ENCODE assay signal across 10 cellular contexts in the genomic region with DNA sequence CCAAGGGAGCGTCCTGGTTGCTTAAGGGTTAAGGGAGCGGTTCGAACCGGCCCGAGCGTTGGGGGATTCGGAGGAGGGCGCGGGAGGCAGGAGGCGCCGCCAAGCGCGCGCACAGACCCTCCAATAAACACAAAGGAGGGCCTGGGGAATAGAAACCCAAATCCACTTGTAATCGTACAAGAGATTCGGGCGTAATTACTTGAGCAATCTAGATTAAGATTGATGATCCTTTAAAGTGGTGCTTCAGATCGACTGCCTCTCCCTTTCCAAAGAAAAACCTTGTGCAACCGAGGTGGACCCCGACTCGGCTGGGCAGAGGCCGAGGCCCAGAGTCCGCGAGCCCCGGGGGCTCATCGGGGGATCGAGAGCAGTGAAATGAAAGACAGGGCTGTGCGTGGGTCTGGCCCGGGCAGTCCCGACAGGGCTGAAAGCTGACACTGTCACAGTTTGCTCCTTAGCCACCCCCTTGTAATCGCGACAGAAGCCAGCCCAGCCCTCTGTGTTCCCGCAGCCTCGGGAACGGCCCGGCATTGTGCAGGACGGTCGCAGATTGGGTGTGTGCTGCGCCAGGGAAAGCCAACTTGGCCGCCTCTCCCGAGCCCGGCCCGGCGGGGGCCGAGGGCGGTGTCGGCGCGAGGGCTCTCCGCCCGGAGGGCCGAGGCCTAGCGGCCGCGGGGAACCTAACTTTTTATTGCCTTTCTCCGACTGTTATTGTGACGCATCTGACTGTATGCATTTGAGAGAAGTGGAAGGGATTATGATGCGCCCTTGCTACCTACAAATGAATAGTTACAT. TPM values are rescaled to one million over a fixed set of nuclear protein-coding genes. Genes with fewer than 3 reads are reported as not detected.
DNase-seq lines count a peak whose midpoint lies in the region; ATAC-seq and TF ChIP-seq lines count a peak whose summit lies in the region.
"Had no signal": no experiment of that assay in that cellular context is flagged by ENCODE, and none has a peak within 500 bp of the region (broad histone marks: within the 10 kb centered on the region; RNA-seq: fewer than 3 reads in every experiment).

No MANE protein-coding gene starts in this region.

- peaks cover 14% of the 10 kb centered on the region for H3K9me3 Mint-ChIP-seq in stimulated activated naive CD8-positive, alpha-beta T cell treated with anti-CD3 and anti-CD28 coated beads, Interleukin-15, Interleukin-2, amounts not matched to agents 100 ng/mL and 50 ng/mL, for 24 hours
- no peaks in the 10 kb centered on the region for H3K9me3 Mint-ChIP-seq in natural killer cell

- H3K36me3 Mint-ChIP-seq in stimulated activated naive CD8-positive, alpha-beta T cell treated with anti-CD3 and anti-CD28 coated beads, Interleukin-15, Interleukin-2, amounts not matched to agents 100 ng/mL and 50 ng/mL, for 24 hours (ENCODE audit: low read depth): peaks cover 12% of the 10 kb centered on the region
- peaks cover 7% of the 10 kb centered on the region for H3K36me3 Mint-ChIP-seq in natural killer cell
- H3K36me3 Mint-ChIP-seq: CD4-positive, CD25-positive, alpha-beta regulatory T cell had no signal

- intact Hi-C loops in natural killer cell (cut with micrococcal nuclease): no loop called here

- H3K4me3 ChIP-seq in fibroblast of the aortic adventitia (ENCODE audit: low read depth, low read length): peak overlapping the region; percentile 50

- peaks cover 18% of the 10 kb centered on the region for H3K4me1 Mint-ChIP-seq in stimulated activated naive CD8-positive, alpha-beta T cell treated with anti-CD3 and anti-CD28 coated beads, Interleukin-15, Interleukin-2, amounts not matched to agents 100 ng/mL and 50 ng/mL, for 24 hours (ENCODE audit: low read depth)
- H3K4me1 Mint-ChIP-seq in natural killer cell: peaks cover 23 to 24% of the 10 kb centered on the region in 2 donors

- TF ChIP-seq CTCF in fibroblast of the aortic adventitia (IDR thresholded peaks at IDR 0.05; ENCODE audit: insufficient read depth, low read length) (no peak), natural killer cell (IDR thresholded peaks at IDR 0.05) (no peak)

- no peak for ATAC-seq in stimulated activated naive CD8-positive, alpha-beta T cell treated with anti-CD3 and anti-CD28 coated beads, Interleukin-15, Interleukin-2, amounts not matched to agents 100 U/mL and 50 U/mL, for 24 hours
- ATAC-seq in natural killer cell (peak in 1 of 3 donors; percentile 39), HG03432 (IDR thresholded peaks at IDR 0.05; ENCODE audit: unreplicated experiment) (no peak), GM21390 (IDR thresholded peaks at IDR 0.05; ENCODE audit: unreplicated experiment) (no peak), GM19452 (IDR thresholded peaks at IDR 0.05; ENCODE audit: unreplicated experiment) (no peak)

- H3K27ac Mint-ChIP-seq in stimulated activated naive CD8-positive, alpha-beta T cell treated with anti-CD3 and anti-CD28 coated beads, Interleukin-15, Interleukin-2, amounts not matched to agents 100 ng/mL and 50 ng/mL, for 24 hours: no peak overlapping the region
- H3K27ac Mint-ChIP-seq in natural killer cell: no peak overlapping the region
- H3K27ac Mint-ChIP-seq: CD4-positive, CD25-positive, alpha-beta regulatory T cell had no signal

- peaks cover 73% of the 10 kb centered on the region for H3K27me3 Mint-ChIP-seq in stimulated activated naive CD8-positive, alpha-beta T cell treated with anti-CD3 and anti-CD28 coated beads, Interleukin-15, Interleukin-2, amounts not matched to agents 100 ng/mL and 50 ng/mL, for 24 hours
- peaks cover 41 to 51% of the 10 kb centered on the region in 2 donors for H3K27me3 Mint-ChIP-seq in natural killer cell (ENCODE audit: low read depth in 2 of 2)

- DNase-seq in stimulated activated naive CD8-positive, alpha-beta T cell treated with anti-CD3 and anti-CD28 coated beads, Interleukin-15, Interleukin-2, amounts not matched to agents 100 U/mL and 50 U/mL, for 24 hours: no peak
- peak; percentile 53 for DNase-seq in fibroblast of the aortic adventitia (ENCODE audit: low read depth)
- no peak for DNase-seq in natural killer cell
- DNase-seq in NCI-H146 (lab: John Stamatoyannopoulos, UW): no peak
- DNase-seq: CD4-positive, CD25-positive, alpha-beta regulatory T cell; stimulated activated naive CD4-positive, alpha-beta T cell had no signal

- peak overlapping the region; percentile 53 for H3K4me3 Mint-ChIP-seq in stimulated activated naive CD8-positive, alpha-beta T cell treated with anti-CD3 and anti-CD28 coated beads, Interleukin-15, Interleukin-2, amounts not matched to agents 100 ng/mL and 50 ng/mL, for 24 hours
- peak overlapping the region; percentile 68 for H3K4me3 Mint-ChIP-seq in natural killer cell

RNA-seq across cellular contexts. Expression of a gene that starts 5.6 kb away (rescaled TPM):
- total RNA-seq in fibroblast of the aortic adventitia (ENCODE audit: low replicate concordance): 3.7 TPM in 1 of 2 replicates, not detected in the other
- under 1 TPM in 1 of 3 donors, not detected in 2; 0.20 TPM for total RNA-seq in natural killer cell
- total RNA-seq: CD4-positive, CD25-positive, alpha-beta regulatory T cell had no signal
